In the genomic region with DNA sequence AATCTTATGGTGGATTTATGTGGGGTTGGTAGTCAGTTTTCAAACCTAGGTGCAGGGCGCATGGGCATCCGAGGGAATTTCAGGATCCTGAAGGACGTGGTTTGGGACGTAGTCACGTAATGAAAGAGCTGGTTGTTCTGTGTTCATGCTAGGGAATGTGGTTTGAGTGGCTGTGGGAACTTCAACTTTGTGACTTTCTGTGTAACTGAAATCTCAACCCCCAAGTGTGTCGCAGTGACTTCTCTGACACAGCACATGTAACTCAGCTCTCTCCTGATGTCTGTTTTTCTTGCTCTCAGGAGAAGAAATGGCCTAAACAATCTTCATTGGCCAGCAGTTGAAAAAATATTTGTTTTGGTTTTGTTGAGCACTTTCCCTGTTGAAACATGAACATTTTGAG, we compare ENCODE assay signal across 11 cellular contexts.
DNase-seq lines count a peak whose midpoint lies in the region; ATAC-seq and TF ChIP-seq lines count a peak whose summit lies in the region.
"Had no signal": no experiment of that assay in that cellular context is flagged by ENCODE, and none has a peak within 500 bp of the region (broad histone marks: within the 10 kb centered on the region; RNA-seq: fewer than 3 reads in every experiment).

No MANE protein-coding gene starts in this region.

- H3K27me3 Mint-ChIP-seq in progenitor cell of endocrine pancreas (no peaks in the 10 kb centered on the region), H9 (ENCODE audit: low read depth) (no peaks in the 10 kb centered on the region)
- peaks cover 0 to 3% of the 10 kb centered on the region in 2 donors for H3K27me3 Mint-ChIP-seq in natural killer cell treated with Interleukin-12 subunit alpha and Interleukin-12 subunit beta and Interleukin-15 and Interleukin-18, amount 100 ng/mL, for 72 hours

- CTCF ChIA-PET in GM10248 (lab: Yijun Ruan, JAX), result interaction anchor here (0.8 to 2.2 kb wide), 5 partner anchors 8 to 53 kb away, joined by 3 to 17 read pairs (median 6); no protein-coding TSS in a partner anchor
- CTCF ChIA-PET in Panc1 (lab: Charles Lee), result no interaction called here

- no peak overlapping the region for H3K14ac ChIP-seq in H9 (ENCODE audit: insufficient read depth, low read length)

- H3K9me3 Mint-ChIP-seq in progenitor cell of endocrine pancreas (ENCODE audit: low read depth) (peaks cover 4% of the 10 kb centered on the region), H9 (peaks cover 0 to 3% of the 10 kb centered on the region in 2 experiments; a peak in 2 of 5 replicates)
- peaks cover 7% of the 10 kb centered on the region for H3K9me3 Mint-ChIP-seq in natural killer cell treated with Interleukin-12 subunit alpha and Interleukin-12 subunit beta and Interleukin-15 and Interleukin-18, amount 100 ng/mL, for 72 hours

- DNase-seq in GM10248 (ENCODE audit: extremely low spot score) (peak; percentile 37), Panc1 (ENCODE audit: low read depth, low spot score) (no peak), fibroblast of lung (ENCODE audit: low read depth in 2 of 2) (peak; percentile 20 to 36), progenitor cell of endocrine pancreas (ENCODE audit: low spot score, unreplicated experiment) (no peak), H9 (no peak), activated T-cell treated with anti-CD3 and anti-CD28 coated beads for 4 hours (no peak)
- no peak for DNase-seq in natural killer cell treated with Interleukin-12 subunit alpha and Interleukin-12 subunit beta and Interleukin-15 and Interleukin-18, amount 100 ng/mL, for 72 hours (ENCODE audit: low spot score)
- DNase-seq: activated CD8-positive, alpha-beta memory T cell treated with anti-CD3 and anti-CD28 coated beads, Interleukin-2, amount 50 U/mL, for 4 hours; NCI-H146 had no signal

- H2BK20ac ChIP-seq in H9 (ENCODE audit: low read depth, low read length, poor library complexity, severe bottlenecking), result no peak overlapping the region

- peak overlapping the region; percentile 4 for H2AFZ ChIP-seq in fibroblast of lung (ENCODE audit: low read length)
- H2AFZ ChIP-seq in H9 (ENCODE audit: low read length), result no peak overlapping the region

- H3K4me1 Mint-ChIP-seq in progenitor cell of endocrine pancreas (ENCODE audit: low read depth) (peaks cover 19% of the 10 kb centered on the region), H9 (no peaks in the 10 kb centered on the region; a peak in 1 of 4 replicates)
- peaks cover 46 to 53% of the 10 kb centered on the region in 2 donors for H3K4me1 Mint-ChIP-seq in natural killer cell treated with Interleukin-12 subunit alpha and Interleukin-12 subunit beta and Interleukin-15 and Interleukin-18, amount 100 ng/mL, for 72 hours (ENCODE audit: low read depth in 2 of 2)

- no peak overlapping the region for H3K4ac ChIP-seq in H9 (ENCODE audit: low read depth, low read length)

- no peak overlapping the region for H3K9ac ChIP-seq in fibroblast of lung (ENCODE audit: insufficient read depth, low read length)
- H3K9ac ChIP-seq in H9 (ENCODE audit: extremely low read depth, insufficient read length, low read length), result no peak overlapping the region

- no peak overlapping the region for H4K91ac ChIP-seq in H9 (ENCODE audit: insufficient read length, low read depth, low read length)

- no peaks in the 10 kb centered on the region for H3K79me2 ChIP-seq in fibroblast of lung (ENCODE audit: control insufficient read depth, insufficient read depth, low read length)
- H3K79me2 ChIP-seq in H9 (ENCODE audit: insufficient read depth, low read length), result no peaks in the 10 kb centered on the region

- H3K27ac ChIP-seq in Panc1 (ENCODE audit: low read length) (peak overlapping the region; percentile 44; the same call in 1 of the 2 replicates), fibroblast of lung (ENCODE audit: insufficient read depth, low read length) (peak overlapping the region; percentile 30), H9 (ENCODE audit: insufficient read length, low read depth, low read length) (no peak overlapping the region)
- H3K27ac ChIP-seq: SK-N-MC had no signal

- no peak overlapping the region for H4K5ac ChIP-seq in H9 (ENCODE audit: insufficient read length, low read depth, low read length)

- no peak overlapping the region for H4K8ac ChIP-seq in H9 (replicated peaks; ENCODE audit: insufficient read length, low read depth, low read length)

- WGBS in H9 (ENCODE audit: extremely low coverage, insufficient read length, low lambda C conversion rate), result no CpG with 5 or more reads among the region's 6 CpGs

- no peak overlapping the region for H2AK5ac ChIP-seq in H9 (ENCODE audit: insufficient read length, low read length)

- H3K4me1 ChIP-seq in Panc1 (ENCODE audit: control insufficient read depth, insufficient read depth, low read length) (no peaks in the 10 kb centered on the region), fibroblast of lung (ENCODE audit: control insufficient read depth, extremely low read depth, insufficient read depth, low read length) (peaks cover 21% of the 10 kb centered on the region), H9 (ENCODE audit: insufficient read depth, low read length) (no peaks in the 10 kb centered on the region)

- no peaks in the 10 kb centered on the region for H3K23me2 ChIP-seq in H9 (ENCODE audit: insufficient read length, low read depth, low read length, poor library complexity, severe bottlenecking)

- no peak overlapping the region for H3K56ac ChIP-seq in H9 (ENCODE audit: insufficient read length, low read depth, low read length)

- H4K20me1 ChIP-seq in fibroblast of lung (ENCODE audit: control insufficient read depth, extremely low read depth, insufficient read depth, low read length) (no peaks in the 10 kb centered on the region), H9 (ENCODE audit: control insufficient read depth, insufficient read depth, insufficient read length) (no peaks in the 10 kb centered on the region)

- BruUV-seq in Panc1 (replicated peaks; lab: Mats Ljungman, UMichigan), result no TSS peak

- H3K9me3 ChIP-seq in Panc1 (ENCODE audit: control insufficient read depth, insufficient read depth, low read depth, low read length), result no peaks in the 10 kb centered on the region
- H3K9me3 ChIP-seq in fibroblast of lung (ENCODE audit: control insufficient read depth, insufficient read depth, low read depth, low read length), result no peaks in the 10 kb centered on the region
- no peaks in the 10 kb centered on the region for H3K9me3 ChIP-seq in H9 (ENCODE audit: control insufficient read depth, low read depth, low read length)

- H3K4me3 ChIP-seq in Panc1 (ENCODE audit: low read depth in 2 of 2, low read length in 2 of 2), result no peak overlapping the region
- H3K4me3 ChIP-seq in fibroblast of lung (replicated peaks in 1 of 4; ENCODE audit: control extremely low read depth in 1 of 4, insufficient read depth in 1 of 4, low read depth in 3 of 4, low read length in 4 of 4), result no peak overlapping the region
- H3K4me3 ChIP-seq: SK-N-MC had no signal

- no peak overlapping the region for H3K23ac ChIP-seq in H9 (ENCODE audit: insufficient read length, low read depth, low read length)

- no peak overlapping the region for H2BK5ac ChIP-seq in H9 (ENCODE audit: insufficient read length, low read length)

- no peak overlapping the region for H2BK12ac ChIP-seq in H9 (ENCODE audit: insufficient read length, low read depth, low read length)

- H3K4me2 ChIP-seq in fibroblast of lung (ENCODE audit: extremely low read depth, insufficient read depth, low read length) (peak overlapping the region; percentile 60), H9 (ENCODE audit: insufficient read depth, insufficient read length, low read length) (no peak overlapping the region)

- in situ Hi-C loops in Panc1 (cut with HindIII; ENCODE audit: low pct_unique_long_range_greater_than_20kb, low sequenced_read_pairs), result no loop called here

- no peak overlapping the region for H3K18ac ChIP-seq in H9 (ENCODE audit: insufficient read length, low read depth, low read length)

- H3T11ph ChIP-seq in H9 (ENCODE audit: low read length), result no peak overlapping the region

- H2BK15ac ChIP-seq in H9 (ENCODE audit: low read depth, low read length), result no peak overlapping the region

- H3K36me3 ChIP-seq in Panc1 (ENCODE audit: control insufficient read depth, insufficient read depth, low read length) (no peaks in the 10 kb centered on the region), fibroblast of lung (ENCODE audit: control insufficient read depth, insufficient read depth, low read length) (no peaks in the 10 kb centered on the region)

- no peak overlapping the region for H3K4me3 Mint-ChIP-seq in progenitor cell of endocrine pancreas (ENCODE audit: low read depth)
- H3K4me3 Mint-ChIP-seq in H9, result no peak overlapping the region
- H3K4me3 Mint-ChIP-seq in natural killer cell treated with Interleukin-12 subunit alpha and Interleukin-12 subunit beta and Interleukin-15 and Interleukin-18, amount 100 ng/mL, for 72 hours, result no peak overlapping the region

- no peak overlapping the region for H2BK120ac ChIP-seq in H9 (ENCODE audit: low read depth, low read length, poor library complexity, severe bottlenecking)

- POLR2A ChIA-PET in GM10248 (lab: Yijun Ruan, JAX) (interaction anchor here (0.7 kb wide), 1 partner anchor 199 kb away, joined by 3 read pairs; the partner anchor contains the start of gene KLLN), Panc1 (lab: Charles Lee) (no interaction called here)

- no peaks in the 10 kb centered on the region for H3K79me1 ChIP-seq in H9 (ENCODE audit: insufficient read depth, low read depth, low read length, poor library complexity, severe bottlenecking)

- ATAC-seq in Panc1 (no peak), HG03095 (IDR thresholded peaks at IDR 0.05; ENCODE audit: unreplicated experiment) (no peak)
- no peak for ATAC-seq in natural killer cell treated with Interleukin-12 subunit alpha and Interleukin-12 subunit beta and Interleukin-15 and Interleukin-18, amount 100 ng/mL, for 72 hours

- H3K36me3 Mint-ChIP-seq in progenitor cell of endocrine pancreas (ENCODE audit: insufficient read depth) (no peaks in the 10 kb centered on the region), H9 (ENCODE audit: insufficient read depth in 1 of 3, low read depth in 3 of 3) (no peaks in the 10 kb centered on the region; a peak in 1 of 7 replicates)
- H3K36me3 Mint-ChIP-seq in natural killer cell treated with Interleukin-12 subunit alpha and Interleukin-12 subunit beta and Interleukin-15 and Interleukin-18, amount 100 ng/mL, for 72 hours, result peaks cover 2% of the 10 kb centered on the region

- intact Hi-C loops in Panc1 (cut with micrococcal nuclease; ENCODE audit: unreplicated experiment), result no loop called here

- H3K27ac Mint-ChIP-seq in progenitor cell of endocrine pancreas (peak overlapping the region; percentile 92), H9 (no peak overlapping the region)
- H3K27ac Mint-ChIP-seq in natural killer cell treated with Interleukin-12 subunit alpha and Interleukin-12 subunit beta and Interleukin-15 and Interleukin-18, amount 100 ng/mL, for 72 hours, result no peak overlapping the region

- H3K27me3 ChIP-seq in Panc1 (ENCODE audit: control insufficient read depth, insufficient read depth, low read length), result no peaks in the 10 kb centered on the region
- no peaks in the 10 kb centered on the region for H3K27me3 ChIP-seq in fibroblast of lung (ENCODE audit: control insufficient read depth, insufficient read depth, low read length)
- no peaks in the 10 kb centered on the region for H3K27me3 ChIP-seq in H9 (ENCODE audit: insufficient read depth, low read length)

- TF ChIP-seq CTCF in GM10248 (IDR thresholded peaks at IDR 0.05; ENCODE audit: control extremely low read depth, extremely low read depth, low read depth, missing control alignments), result no peak
- TF ChIP-seq CTCF in Panc1 (IDR thresholded peaks at IDR 0.05), result no peak
- no peak for TF ChIP-seq CTCF in fibroblast of lung (conservative IDR thresholded peaks at IDR 0.05 in 1 of 2, IDR thresholded peaks at IDR 0.05 in 1 of 2; ENCODE audit: low read depth in 1 of 2, low read length in 2 of 2)
- TF ChIP-seq CTCF in progenitor cell of endocrine pancreas (IDR thresholded peaks at IDR 0.05; ENCODE audit: unreplicated experiment), result no peak
- TF ChIP-seq CTCF in H9 (conservative IDR thresholded peaks at IDR 0.05), result no peak

Comparison
In these comparisons a context has a peak if more than half of its experiments do, and no peak if none do; other contexts are left out.
1. DNase-seq: peak in GM10248 (single experiment) and fibroblast of lung (2 of 2); none in Panc1 (single experiment), progenitor cell of endocrine pancreas (single experiment), H9 (single experiment), natural killer cell treated with Interleukin-12 subunit alpha and Interleukin-12 subunit beta and Interleukin-15 and Interleukin-18, amount 100 ng/mL, for 72 hours (single experiment) and activated T-cell treated with anti-CD3 and anti-CD28 coated beads for 4 hours (single experiment).